15 cellular contexts compared by ENCODE assay signal in genomic region chr12:916240-916639, GRCh38. TPM values are rescaled to one million over a fixed set of nuclear protein-coding genes. Genes with fewer than 3 reads are reported as not detected.
DNase-seq lines count a peak whose midpoint lies in the region; ATAC-seq and TF ChIP-seq lines count a peak whose summit lies in the region.
"Had no signal": no experiment of that assay in that cellular context is flagged by ENCODE, and none has a peak within 500 bp of the region (broad histone marks: within the 10 kb centered on the region; RNA-seq: fewer than 3 reads in every experiment).

No MANE protein-coding gene starts in this region.

- peak; percentile 39 for ATAC-seq in activated CD8-positive, alpha-beta T cell treated with anti-CD3 and anti-CD28 coated beads for 36 hours
- ATAC-seq in HG02852 (IDR thresholded peaks at IDR 0.05; ENCODE audit: unreplicated experiment) = no peak
- ATAC-seq: left cardiac atrium, Right ventricle myocardium inferior had no signal

- peaks cover 0 to 26% (median 6%) of the 10 kb centered on the region in 4 donors for H3K4me1 ChIP-seq in stomach

- no peak for TF ChIP-seq CTCF in activated CD8-positive, alpha-beta T cell treated with anti-CD3 and anti-CD28 coated beads for 36 hours (IDR thresholded peaks at IDR 0.05)
- TF ChIP-seq CTCF in stomach (IDR thresholded peaks at IDR 0.05) = no peak

- peak; percentile 38 for DNase-seq in activated T-cell treated with anti-CD3 and anti-CD28 coated beads, Interleukin-2, amount 50 U/mL, for 1 hour
- DNase-seq in activated T-cell treated with anti-CD3 and anti-CD28 coated beads for 4 hours (no peak), immature natural killer cell (no peak), stomach (no peak), AG08395 (ENCODE audit: low spot score) (no peak)
- DNase-seq in activated CD8-positive, alpha-beta T cell treated with anti-CD3 and anti-CD28 coated beads for 36 hours = peak; percentile 33
- DNase-seq in NK-92 treated with Interleukin-12 subunit alpha and Interleukin-12 subunit beta, amount 100 ng/mL, for 24 hours (lab: John Stamatoyannopoulos, UW) = no peak
- DNase-seq: DMS53; left cardiac atrium; MM.1S; NCI-H446 treated with DMSO at 0.1 percent for 48 hours; stimulated activated CD4-positive, alpha-beta T cell treated with anti-CD3 and anti-CD28 coated beads, Interleukin-1b, Interleukin-23, amount 100 ng/mL, for 48 hours had no signal

- intact Hi-C loops in activated CD8-positive, alpha-beta T cell treated with anti-CD3 and anti-CD28 coated beads for 36 hours (cut with micrococcal nuclease) = no loop called here
- intact Hi-C loops in stomach (cut with DNase I; ENCODE audit: low total_unique reads) = no loop called here

- H3K4me3 Mint-ChIP-seq in activated CD8-positive, alpha-beta T cell treated with anti-CD3 and anti-CD28 coated beads for 36 hours = peak overlapping the region; percentile 9
- H3K4me3 Mint-ChIP-seq in immature natural killer cell = peak overlapping the region in 3 of 5 donors; percentile 20 to 47 (median 43)

- no peak for TF ChIP-seq POLR2A in stomach (IDR thresholded peaks at IDR 0.05)

- peak overlapping the region; percentile 87 for H3K27ac Mint-ChIP-seq in activated CD8-positive, alpha-beta T cell treated with anti-CD3 and anti-CD28 coated beads for 36 hours
- peak overlapping the region in 2 of 6 donors; percentile 68 to 79 for H3K27ac Mint-ChIP-seq in immature natural killer cell

- CTCF ChIA-PET in activated CD8-positive, alpha-beta T cell treated with anti-CD3 and anti-CD28 coated beads for 36 hours (lab: Charles Lee) = interaction anchor here (0.9 kb wide), 1 partner anchor 667 kb away, joined by 4 read pairs; no protein-coding TSS in a partner anchor

- TF ChIP-seq EP300 in stomach (IDR thresholded peaks at IDR 0.05) = no peak

- H3K27me3 Mint-ChIP-seq in activated CD8-positive, alpha-beta T cell treated with anti-CD3 and anti-CD28 coated beads for 36 hours = no peaks in the 10 kb centered on the region
- H3K27me3 Mint-ChIP-seq in immature natural killer cell (ENCODE audit: low read depth in 3 of 3) = peaks cover 0 to 5% (median 1%) of the 10 kb centered on the region in 3 donors

- peaks cover 47 to 89% (median 86%) of the 10 kb centered on the region in 4 donors for H3K36me3 ChIP-seq in stomach

- peaks cover 46% of the 10 kb centered on the region for H3K36me3 Mint-ChIP-seq in activated CD8-positive, alpha-beta T cell treated with anti-CD3 and anti-CD28 coated beads for 36 hours (ENCODE audit: low read depth)
- H3K36me3 Mint-ChIP-seq in immature natural killer cell = peaks cover 15 to 35% (median 18%) of the 10 kb centered on the region in 3 donors

- H3K4me1 Mint-ChIP-seq in activated CD8-positive, alpha-beta T cell treated with anti-CD3 and anti-CD28 coated beads for 36 hours (ENCODE audit: low read depth) = peaks cover 16% of the 10 kb centered on the region
- peaks cover 21 to 32% of the 10 kb centered on the region in 2 donors for H3K4me1 Mint-ChIP-seq in immature natural killer cell

- no peak overlapping the region for H3K4me3 ChIP-seq in stomach
- H3K4me3 ChIP-seq: adrenal gland had no signal

- H3K27me3 ChIP-seq in stomach = no peaks in the 10 kb centered on the region
- H3K27me3 ChIP-seq: adrenal gland had no signal

- WGBS in stomach, 5 donors = 83 to 93% (median 89%) methylated on average over 26 to 27 of the region's 27 CpGs

- POLR2A ChIA-PET in activated CD8-positive, alpha-beta T cell treated with anti-CD3 and anti-CD28 coated beads for 36 hours (lab: Charles Lee) = interaction anchor here (0.8 to 1.4 kb wide), 2 partner anchors 10 to 33 kb away, joined by 3 to 4 read pairs; partner anchors contain the start of gene RAD52

- H3K9me3 ChIP-seq in stomach = no peaks in the 10 kb centered on the region
- H3K9me3 ChIP-seq: adrenal gland had no signal

- H3K27ac ChIP-seq in stomach = peak overlapping the region in 4 of 5 donors; percentile 12 to 70 (median 25)
- H3K27ac ChIP-seq: adrenal gland had no signal

- H3K9me3 Mint-ChIP-seq in activated CD8-positive, alpha-beta T cell treated with anti-CD3 and anti-CD28 coated beads for 36 hours = no peaks in the 10 kb centered on the region
- H3K9me3 Mint-ChIP-seq in immature natural killer cell = no peaks in the 10 kb centered on the region

RNA-seq across cellular contexts. Expression of gene RAD52, which starts 33.3 kb away (rescaled TPM):
- total RNA-seq in activated CD8-positive, alpha-beta T cell treated with anti-CD3 and anti-CD28 coated beads for 36 hours = 10 to 100 TPM; 14.9 to 16.3 TPM
- polyA plus RNA-seq in immature natural killer cell = 1 to 10 TPM in 2 of 3 donors, under 1 TPM in 1; 0.11 to 6.0 (median 4.9) TPM
- total RNA-seq in stomach = 10 to 100 TPM in 4 of 5 donors, 1 to 10 TPM in 1; 8.6 to 62.9 (median 25.1) TPM
- polyA plus RNA-seq in stomach = 1 to 10 TPM; 2.3 to 4.9 (median 2.4) TPM

Comparison
In these comparisons a context has a peak if more than half of its experiments do, and no peak if none do; other contexts are left out.
1. DNase-seq: peak in activated T-cell treated with anti-CD3 and anti-CD28 coated beads, Interleukin-2, amount 50 U/mL, for 1 hour (single experiment) and activated CD8-positive, alpha-beta T cell treated with anti-CD3 and anti-CD28 coated beads for 36 hours (single experiment); none in activated T-cell treated with anti-CD3 and anti-CD28 coated beads for 4 hours (single experiment), immature natural killer cell (0 of 3), stomach (single experiment), AG08395 (single experiment) and NK-92 treated with Interleukin-12 subunit alpha and Interleukin-12 subunit beta, amount 100 ng/mL, for 24 hours (single experiment).